1 cellular context compared by ENCODE assay signal in genomic region chr12:116113398-116114130, GRCh38.
TF ChIP-seq lines count a peak whose summit lies in the region.

No MANE protein-coding gene starts in this region.

TF ChIP-seq in WTC11, 78 proteins besides CTCF, POLR2A, EP300 and RAD21 (continued from another document):
- TF ChIP-seq AR (CRISPR knock-in tag; IDR thresholded peaks at IDR 0.05) (no peak), ESRRA (CRISPR knock-in tag; IDR thresholded peaks at IDR 0.05; ENCODE audit: borderline replicate concordance) (no peak)
